9 cellular contexts compared by ENCODE assay signal in genomic region chr2:96427917-96428316, GRCh38.
DNase-seq lines count a peak whose midpoint lies in the region; ATAC-seq and TF ChIP-seq lines count a peak whose summit lies in the region.
"Had no signal": no experiment of that assay in that cellular context is flagged by ENCODE, and none has a peak within 500 bp of the region (broad histone marks: within the 10 kb centered on the region; RNA-seq: fewer than 3 reads in every experiment).

No MANE protein-coding gene starts in this region.

- DNase-seq in BJ (ENCODE audit: low read depth) (peak; percentile 8), HFFc6 (peak; percentile 79), kidney tubule cell (ENCODE audit: low spot score) (peak; percentile 100), NCI-H1092 (lab: John Stamatoyannopoulos, UW) (no peak), GF-D8 (lab: John Stamatoyannopoulos, UW) (no peak), dorsolateral prefrontal cortex (no peak), DMS 273 treated with DMSO at 0.1 percent for 48 hours (lab: John Stamatoyannopoulos, UW) (no peak)
- DNase-seq: activated CD8-positive, alpha-beta memory T cell treated with anti-CD3 and anti-CD28 coated beads, Interleukin-2, amount 50 U/mL, for 4 hours had no signal

- H3K4me3 ChIP-seq in BJ (ENCODE audit: low read depth, low read length), result no peak overlapping the region
- H3K4me3 ChIP-seq in dorsolateral prefrontal cortex, result no peak overlapping the region

- ATAC-seq in activated T-helper 17 cell treated with anti-CD3 and anti-CD28 coated beads, Interleukin-2, amount 50 U/mL, for 72 hours (replicated peaks), result peak; percentile 100

- H3K4me1 Mint-ChIP-seq in HFFc6 (ENCODE audit: low read depth), result peaks cover 18% of the 10 kb centered on the region
- peaks cover 9% of the 10 kb centered on the region for H3K4me1 Mint-ChIP-seq in activated T-helper 17 cell treated with anti-CD3 and anti-CD28 coated beads, Interleukin-2, amount 50 U/mL, for 72 hours

- H3K27me3 Mint-ChIP-seq in HFFc6 (ENCODE audit: insufficient read depth), result peaks cover 46% of the 10 kb centered on the region
- peaks cover 6% of the 10 kb centered on the region for H3K27me3 Mint-ChIP-seq in activated T-helper 17 cell treated with anti-CD3 and anti-CD28 coated beads, Interleukin-2, amount 50 U/mL, for 72 hours

- no peaks in the 10 kb centered on the region for H3K9me3 Mint-ChIP-seq in HFFc6
- no peaks in the 10 kb centered on the region for H3K9me3 Mint-ChIP-seq in activated T-helper 17 cell treated with anti-CD3 and anti-CD28 coated beads, Interleukin-2, amount 50 U/mL, for 72 hours

- TF ChIP-seq CTCF in BJ (IDR thresholded peaks at IDR 0.05; ENCODE audit: insufficient read depth, low read depth, low read length) (no peak), HFFc6 (IDR thresholded peaks at IDR 0.05) (no peak), dorsolateral prefrontal cortex (IDR thresholded peaks at IDR 0.05 in 54 of 56, conservative IDR thresholded peaks at IDR 0.05 in 2 of 56; ENCODE audit: low read depth in 1 of 56, partially characterized antibody in 56 of 56) (no peak)

- H3K27me3 ChIP-seq in BJ (ENCODE audit: control insufficient read depth, insufficient read depth, low read length) (0 out of 2 replicates have a peak, but pooled peaks cover 1% of the 10 kb centered on the region), dorsolateral prefrontal cortex (no peaks in the 10 kb centered on the region)

- H3K4me3 Mint-ChIP-seq in HFFc6, result no peak overlapping the region
- H3K4me3 Mint-ChIP-seq in activated T-helper 17 cell treated with anti-CD3 and anti-CD28 coated beads, Interleukin-2, amount 50 U/mL, for 72 hours, result peak overlapping the region; percentile 32

- POLR2A ChIA-PET in BJ (lab: Charles Lee), result interaction anchor here (0.6 kb wide), 1 partner anchor 22 kb away, joined by 6 read pairs; no protein-coding TSS in a partner anchor

- CTCF ChIA-PET in BJ (lab: Yijun Ruan, JAX), result interaction anchor here (1.0 kb wide), 1 partner anchor 21 kb away, joined by 3 read pairs; no protein-coding TSS in a partner anchor

- no peak overlapping the region for H3K27ac ChIP-seq in dorsolateral prefrontal cortex

- no peak overlapping the region for H3K27ac Mint-ChIP-seq in HFFc6
- H3K27ac Mint-ChIP-seq in activated T-helper 17 cell treated with anti-CD3 and anti-CD28 coated beads, Interleukin-2, amount 50 U/mL, for 72 hours, result no peak overlapping the region

- peaks cover 5% of the 10 kb centered on the region; the same call in 1 of the 2 replicates for H3K36me3 Mint-ChIP-seq in HFFc6 (ENCODE audit: low read depth)
- no peaks in the 10 kb centered on the region for H3K36me3 Mint-ChIP-seq in activated T-helper 17 cell treated with anti-CD3 and anti-CD28 coated beads, Interleukin-2, amount 50 U/mL, for 72 hours (ENCODE audit: low read depth)

- intact Hi-C loops in dorsolateral prefrontal cortex (cut with DNase I), result no loop called here

- no peaks in the 10 kb centered on the region for H3K36me3 ChIP-seq in BJ (ENCODE audit: control insufficient read depth, insufficient read depth, low read length)

Comparison
In these comparisons a context has a peak if more than half of its experiments do, and no peak if none do; other contexts are left out.
1. DNase-seq: peak in BJ (single experiment), HFFc6 (single experiment) and kidney tubule cell (single experiment); none in NCI-H1092 (single experiment), GF-D8 (single experiment), dorsolateral prefrontal cortex (0 of 10) and DMS 273 treated with DMSO at 0.1 percent for 48 hours (single experiment).